Comparison of ENCODE assay signal across 1 cellular context in genomic region chr15:100570282-100570681, GRCh38.
A peak's percentile ranks its signal among the peaks of the same experiment; 100 is the strongest.
TF ChIP-seq lines count a peak whose summit lies in the region.

No MANE protein-coding gene starts in this region.

TF ChIP-seq in Ishikawa, 13 proteins besides CTCF, POLR2A, EP300 and RAD21:
- TF ChIP-seq REST (IDR thresholded peaks at IDR 0.05; ENCODE audit: low read depth) (no peak), USF1 (IDR thresholded peaks at IDR 0.05) (peak; percentile 84), TAF1 (IDR thresholded peaks at IDR 0.05; ENCODE audit: low read depth) (no peak), TEAD4 (IDR thresholded peaks at IDR 0.05) (no peak), EGR1 (IDR thresholded peaks at IDR 0.05) (no peak)
